14 cellular contexts compared by ENCODE assay signal in the genomic region with DNA sequence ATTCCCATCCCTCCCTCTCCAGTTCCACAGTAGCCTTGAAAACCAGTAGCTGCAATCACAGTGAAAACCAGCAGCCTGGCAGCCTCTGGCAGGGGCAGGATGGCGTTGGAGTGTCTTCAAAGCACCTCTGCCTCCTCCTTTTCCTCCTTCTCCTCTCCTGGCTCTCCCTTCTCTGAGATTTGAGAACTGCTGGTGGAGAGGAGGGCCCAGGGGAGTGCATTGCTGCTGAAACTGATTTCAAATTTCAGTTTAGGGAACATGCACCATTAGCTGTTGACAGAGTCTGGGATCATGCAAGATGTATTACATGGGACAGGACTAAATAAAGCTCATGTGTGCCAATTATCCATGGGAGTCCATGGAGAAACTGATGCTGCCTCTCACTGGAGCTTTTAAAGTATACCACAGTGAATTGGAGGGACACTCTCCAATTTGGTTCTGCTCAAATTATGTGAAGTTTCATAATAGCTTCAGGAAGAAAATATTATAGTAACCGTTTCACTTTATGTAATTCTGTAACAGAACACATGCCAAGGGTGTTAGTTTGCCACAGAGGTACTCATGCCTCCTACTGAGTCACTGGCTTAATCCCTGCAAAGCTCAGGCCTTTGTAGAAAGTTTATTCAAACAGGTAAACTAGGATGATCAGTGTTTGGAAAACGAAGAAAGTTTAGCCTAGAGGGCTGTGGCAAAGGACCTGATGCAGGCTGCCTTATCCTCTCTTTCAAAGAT.
A peak's percentile ranks its signal among the peaks of the same experiment; 100 is the strongest.
DNase-seq lines count a peak whose midpoint lies in the region; ATAC-seq, FAIRE-seq and TF ChIP-seq lines count a peak whose summit lies in the region.
"Had no signal": no experiment of that assay in that cellular context is flagged by ENCODE, and none has a peak within 500 bp of the region (broad histone marks: within the 10 kb centered on the region; RNA-seq: fewer than 3 reads in every experiment).

No MANE protein-coding gene starts in this region.

- CTCF ChIA-PET in IMR-90 (lab: Yijun Ruan, JAX), result interaction anchor here (1.1 kb wide), 1 partner anchor 111 kb away, joined by 3 read pairs; no protein-coding TSS in a partner anchor

- no peak overlapping the region for H3K56ac ChIP-seq in IMR-90 (ENCODE audit: extremely low read depth, insufficient read depth, low read length)

- dilution Hi-C loops in IMR-90 (cut with HindIII; ENCODE audit: low sequenced_read_pairs, unreplicated experiment), result no loop called here

- no peak overlapping the region for H3K18ac ChIP-seq in IMR-90 (ENCODE audit: low read depth, low read length)

- H3K23ac ChIP-seq in IMR-90 (ENCODE audit: low read depth, low read length), result no peak overlapping the region

- WGBS in IMR-90 (ENCODE audit: extremely low coverage in 2 of 2, insufficient read length in 1 of 2), 2 experiments, result no CpG with 5 or more reads among the region's 3 CpGs

- no peak for TF ChIP-seq POLR2A in IMR-90 (IDR thresholded peaks at IDR 0.05; ENCODE audit: low read depth, low read length)

- intact Hi-C loops in IMR-90 (cut with micrococcal nuclease) (no loop called here), left ventricle myocardium superior (cut with micrococcal nuclease) (no loop called here)

- H4K20me1 ChIP-seq in IMR-90 (ENCODE audit: insufficient read depth, low read length), result no peaks in the 10 kb centered on the region

- in situ Hi-C loops in IMR-90 (cut with MboI; ENCODE audit: low sequenced_read_pairs), result no loop called here

- no peak for TF ChIP-seq RAD21 in IMR-90 (IDR thresholded peaks at IDR 0.05; ENCODE audit: low read length)

- H4K8ac ChIP-seq in IMR-90 (ENCODE audit: low read depth in 2 of 2, low read length in 2 of 2), result no peak overlapping the region

- H2BK15ac ChIP-seq in IMR-90 (ENCODE audit: low read depth, low read length), result no peak overlapping the region

- H2BK120ac ChIP-seq in IMR-90 (ENCODE audit: low read depth, low read length), result no peak overlapping the region

- DNase-seq in IMR-90 (peak; percentile 54), bronchial epithelial cell (ENCODE audit: low read depth) (peak; percentile 85), left ventricle myocardium superior (peak; percentile 43), thoracic aorta (ENCODE audit: low spot score) (no peak)
- DNase-seq: brain microvascular endothelial cell; midbrain; MV-4-11; stimulated activated naive CD4-positive, alpha-beta T cell; T1000 had no signal

- H3K4me3 ChIP-seq in IMR-90 (ENCODE audit: insufficient read depth, low read depth, low read length) (no peak overlapping the region), bronchial epithelial cell (ENCODE audit: low read depth, low read length) (no peak overlapping the region), thoracic aorta (no peak overlapping the region)

- H3K9me3 ChIP-seq in IMR-90 (ENCODE audit: control insufficient read depth, insufficient read depth, low read length), result no peaks in the 10 kb centered on the region
- H3K9me3 ChIP-seq in thoracic aorta, result no peaks in the 10 kb centered on the region

- H3K27me3 ChIP-seq in IMR-90 (ENCODE audit: control insufficient read depth, insufficient read depth, low read length), result no peaks in the 10 kb centered on the region
- no peaks in the 10 kb centered on the region for H3K27me3 ChIP-seq in bronchial epithelial cell (ENCODE audit: control insufficient read depth, insufficient read depth, low read length)
- H3K27me3 ChIP-seq in thoracic aorta (replicated peaks; ENCODE audit: insufficient read depth), result no peaks in the 10 kb centered on the region
- H3K27me3 ChIP-seq: brain microvascular endothelial cell had no signal

- no TSS peak for BruUV-seq in IMR-90 (replicated peaks; lab: Mats Ljungman, UMichigan)

- H3K4me1 ChIP-seq in IMR-90 (ENCODE audit: control insufficient read depth, insufficient read depth, low read length), result peaks cover 8% of the 10 kb centered on the region
- peaks cover 8 to 12% of the 10 kb centered on the region in 2 donors for H3K4me1 ChIP-seq in thoracic aorta (ENCODE audit: control insufficient read depth in 1 of 2, low read depth in 2 of 2)

- H3K36me3 ChIP-seq in IMR-90 (ENCODE audit: control insufficient read depth, insufficient read depth, low read length) (no peaks in the 10 kb centered on the region), bronchial epithelial cell (ENCODE audit: control insufficient read depth, insufficient read depth, low read length) (no peaks in the 10 kb centered on the region), thoracic aorta (no peaks in the 10 kb centered on the region)
- H3K36me3 ChIP-seq: brain microvascular endothelial cell had no signal

- no peak overlapping the region for H2AK5ac ChIP-seq in IMR-90 (ENCODE audit: low read depth, low read length)

- no peak overlapping the region for H3K9ac ChIP-seq in IMR-90 (ENCODE audit: low read depth, low read length)

- H4K5ac ChIP-seq in IMR-90 (ENCODE audit: low read depth, low read length), result no peak overlapping the region

- no peak overlapping the region for H2AFZ ChIP-seq in IMR-90 (replicated peaks; ENCODE audit: low read length, poor library complexity)

- POLR2A ChIA-PET in IMR-90 (lab: Charles Lee; ENCODE audit: unreplicated experiment), result no interaction called here

- ATAC-seq in IMR-90 (ENCODE audit: low read depth), result peak; percentile 59
- ATAC-seq in left ventricle myocardium superior, result peak; percentile 95
- ATAC-seq in thoracic aorta (ENCODE audit: insufficient number of reproducible peaks, low FRiP score, low read depth), result peak; percentile 29
- ATAC-seq in GM19455 (IDR thresholded peaks at IDR 0.05; ENCODE audit: unreplicated experiment), result no peak
- ATAC-seq in HG03039 (IDR thresholded peaks at IDR 0.05; ENCODE audit: unreplicated experiment), result no peak
- ATAC-seq in GM19023 (IDR thresholded peaks at IDR 0.05; ENCODE audit: unreplicated experiment), result no peak
- ATAC-seq: Panc1 had no signal

- H2BK5ac ChIP-seq in IMR-90 (ENCODE audit: low read depth, low read length, poor library complexity, severe bottlenecking), result no peak overlapping the region

- TF ChIP-seq CTCF in IMR-90 (conservative IDR thresholded peaks at IDR 0.05; ENCODE audit: low read depth, low read length) (no peak), bronchial epithelial cell (IDR thresholded peaks at IDR 0.05; ENCODE audit: insufficient read depth, low read length, severe bottlenecking) (no peak), thoracic aorta (IDR thresholded peaks at IDR 0.05) (no peak)

- FAIRE-seq in bronchial epithelial cell (lab: Jason Lieb, UNC), result no peak
- FAIRE-seq: endothelial cell of umbilical vein had no signal

- H3K79me1 ChIP-seq in IMR-90 (ENCODE audit: low read depth in 1 of 2, low read length in 2 of 2), result peaks cover 2% of the 10 kb centered on the region in 2 experiments; a peak in 2 of 4 replicates

- H4K91ac ChIP-seq in IMR-90 (ENCODE audit: insufficient read depth, low read depth, low read length), result no peak overlapping the region

- no peak overlapping the region for H2BK20ac ChIP-seq in IMR-90 (ENCODE audit: low read depth, low read length)

- no peak overlapping the region for H3K4ac ChIP-seq in IMR-90 (ENCODE audit: low read depth, low read length)

- peaks cover 3% of the 10 kb centered on the region; the same call in 1 of the 2 replicates for H3K9me1 ChIP-seq in IMR-90 (ENCODE audit: insufficient read depth, low read length)

- H3K27ac ChIP-seq in IMR-90 (ENCODE audit: insufficient read depth, low read length) (no peak overlapping the region), thoracic aorta (peak overlapping the region in 1 of 2 donors; percentile 10)
- H3K27ac ChIP-seq: brain microvascular endothelial cell had no signal

- H2AK9ac ChIP-seq in IMR-90 (replicated peaks; ENCODE audit: low read depth, low read length, poor library complexity), result no peak overlapping the region

- peak overlapping the region; percentile 24; the same call in 1 of the 2 replicates for H3K14ac ChIP-seq in IMR-90 (replicated peaks; ENCODE audit: low read depth, low read length)

- no peak overlapping the region for H3K4me2 ChIP-seq in IMR-90 (ENCODE audit: low read depth, low read length)

TF ChIP-seq in IMR-90, 13 proteins besides CTCF, POLR2A, EP300 and RAD21:
- TF ChIP-seq RCOR1 (IDR thresholded peaks at IDR 0.05; ENCODE audit: insufficient replicate concordance, low read length) (no peak), RFX5 (IDR thresholded peaks at IDR 0.05; ENCODE audit: low read depth, low read length) (peak; percentile 31; the same call in 1 of the 2 replicates)

Comparison
In these comparisons a context has a peak if more than half of its experiments do, and no peak if none do; other contexts are left out.
1. ATAC-seq: peak in IMR-90 (single experiment), left ventricle myocardium superior (single experiment) and thoracic aorta (single experiment); none in GM19455 (single experiment), HG03039 (single experiment) and GM19023 (single experiment).